Comparison of ENCODE assay signal across 37 cellular contexts in genomic region chr13:99930925-99931324, GRCh38. TPM values are rescaled to one million over a fixed set of nuclear protein-coding genes. Genes with fewer than 3 reads are reported as not detected.
"Had no signal": no experiment of that assay in that cellular context is flagged by ENCODE, and none has a peak within 500 bp of the region (broad histone marks: within the 10 kb centered on the region; RNA-seq: fewer than 3 reads in every experiment).

No MANE protein-coding gene starts in this region.

- H3K27me3 ChIP-seq: body of pancreas, cardiac muscle cell, colonic mucosa, hepatocyte, thyroid gland, upper lobe of left lung, vagina had no signal

- H3K79me2 ChIP-seq: hepatocyte had no signal

- FAIRE-seq: pancreas had no signal

- H3K36me3 ChIP-seq: adrenal gland, cardiac muscle cell, colonic mucosa, gastroesophageal sphincter, left ventricle myocardium inferior, pancreas, prostate gland, thyroid gland, upper lobe of left lung, vagina had no signal

- H3K27ac Mint-ChIP-seq: activated B cell treated with CpG ODN at 0.5 μM for 24 hours; activated CD8-positive, alpha-beta T cell treated with anti-CD3 and anti-CD28 coated beads for 36 hours; activated naive CD4-positive, alpha-beta T cell treated with anti-CD3 and anti-CD28 coated beads, Interleukin-2, amount 50 U/mL, for 24 hours; activated T-helper 17 cell treated with anti-CD3 and anti-CD28 coated beads, Interleukin-2, amount 50 U/mL, for 72 hours; stimulated activated memory B cell treated with anti-CD40 and anti-IgM and Interleukin-4, amounts not matched to agents 10 μg/mL and 1 μg/mL and 100 μg/mL, for 72 hours; stimulated activated naive CD8-positive, alpha-beta T cell treated with anti-CD3 and anti-CD28 coated beads, Interleukin-15, amount 100 ng/mL, for 72 hours had no signal

- H3K27ac ChIP-seq: adrenal gland, body of pancreas, cardiac muscle cell, colonic mucosa, dorsolateral prefrontal cortex, gastroesophageal sphincter, hepatocyte, left ventricle myocardium inferior, pancreas, prostate gland, thyroid gland, upper lobe of left lung, vagina had no signal

- H3K9me3 ChIP-seq: adrenal gland, body of pancreas, colonic mucosa, gastroesophageal sphincter, left ventricle myocardium inferior, mucosa of descending colon, pancreas, prostate gland, thyroid gland, upper lobe of left lung, vagina had no signal

- H3K36me3 Mint-ChIP-seq: activated naive CD4-positive, alpha-beta T cell treated with anti-CD3 and anti-CD28 coated beads, Interleukin-2, amount 50 U/mL, for 24 hours; stimulated activated memory B cell treated with anti-CD40 and anti-IgM and Interleukin-4, amounts not matched to agents 10 μg/mL and 1 μg/mL and 100 μg/mL, for 72 hours had no signal

- H3K9me3 Mint-ChIP-seq: activated B cell treated with CpG ODN at 0.5 μM for 24 hours; activated CD8-positive, alpha-beta T cell treated with anti-CD3 and anti-CD28 coated beads for 36 hours; activated naive CD4-positive, alpha-beta T cell treated with anti-CD3 and anti-CD28 coated beads, Interleukin-2, amount 50 U/mL, for 24 hours; activated T-cell treated with anti-CD3 and anti-CD28 coated beads, Interleukin-2, amount 50 U/mL, for 4 hours; activated T-helper 17 cell treated with anti-CD3 and anti-CD28 coated beads, Interleukin-2, amount 50 U/mL, for 72 hours; stimulated activated memory B cell treated with anti-CD40 and anti-IgM and Interleukin-4, amounts not matched to agents 10 μg/mL and 1 μg/mL and 100 μg/mL, for 72 hours; stimulated activated naive CD8-positive, alpha-beta T cell treated with anti-CD3 and anti-CD28 coated beads, Interleukin-15, amount 100 ng/mL, for 72 hours had no signal

- H3K4me2 ChIP-seq: hepatocyte, smooth muscle cell had no signal

- H3K4me1 Mint-ChIP-seq: activated B cell treated with CpG ODN at 0.5 μM for 24 hours; activated naive CD4-positive, alpha-beta T cell treated with anti-CD3 and anti-CD28 coated beads, Interleukin-2, amount 50 U/mL, for 24 hours; activated T-helper 17 cell treated with anti-CD3 and anti-CD28 coated beads, Interleukin-2, amount 50 U/mL, for 72 hours; stimulated activated memory B cell treated with anti-CD40 and anti-IgM and Interleukin-4, amounts not matched to agents 10 μg/mL and 1 μg/mL and 100 μg/mL, for 72 hours; stimulated activated naive CD8-positive, alpha-beta T cell treated with anti-CD3 and anti-CD28 coated beads, Interleukin-15, amount 100 ng/mL, for 72 hours had no signal

- H2AFZ ChIP-seq: hepatocyte had no signal

- DNase-seq: activated B cell treated with CpG ODN at 0.5 μM for 24 hours; activated CD4-positive, alpha-beta T cell treated with anti-CD3 and anti-CD28 coated beads, Interleukin-2, amount 50 U/mL, for 1 hour; activated CD8-positive, alpha-beta T cell treated with anti-CD3 and anti-CD28 coated beads for 36 hours; activated T-cell treated with anti-CD3 and anti-CD28 coated beads, Interleukin-2, amount 50 U/mL, for 4 hours; adrenal gland; aorta; body of pancreas; cerebellar nuclear complex; colonic mucosa; dorsolateral prefrontal cortex; effector memory CD4-positive, alpha-beta T cell; erythroblast; islet precursor cell; left ventricle myocardium inferior; mucosa of descending colon; nephron progenitor cell; nucleus accumbens; pancreas; retina; stimulated activated CD4-positive, alpha-beta T cell treated with anti-CD3 and anti-CD28 coated beads, Interleukin-1b, Interleukin-23, amount 100 ng/mL, for 48 hours; stimulated activated CD4-positive, alpha-beta T cell treated with anti-CD3 and anti-CD28 coated beads, Interleukin-4, amount 100 ng/mL, for 4 hours; stimulated activated CD8-positive, alpha-beta memory T cell treated with anti-CD3 and anti-CD28 coated beads, Interleukin-4, amount 100 ng/mL, for 48 hours; stimulated activated naive CD8-positive, alpha-beta T cell treated with anti-CD3 and anti-CD28 coated beads, Interleukin-15, amount 100 ng/mL, for 72 hours; T-helper 2 cell; thyroid gland; upper lobe of left lung had no signal

- H3K4me3 Mint-ChIP-seq: activated B cell treated with CpG ODN at 0.5 μM for 24 hours; activated CD8-positive, alpha-beta T cell treated with anti-CD3 and anti-CD28 coated beads for 36 hours; activated naive CD4-positive, alpha-beta T cell treated with anti-CD3 and anti-CD28 coated beads, Interleukin-2, amount 50 U/mL, for 24 hours; activated T-cell treated with anti-CD3 and anti-CD28 coated beads, Interleukin-2, amount 50 U/mL, for 4 hours; activated T-helper 17 cell treated with anti-CD3 and anti-CD28 coated beads, Interleukin-2, amount 50 U/mL, for 72 hours; nephron progenitor cell; stimulated activated memory B cell treated with anti-CD40 and anti-IgM and Interleukin-4, amounts not matched to agents 10 μg/mL and 1 μg/mL and 100 μg/mL, for 72 hours; stimulated activated naive CD8-positive, alpha-beta T cell treated with anti-CD3 and anti-CD28 coated beads, Interleukin-15, amount 100 ng/mL, for 72 hours had no signal

- H3K4me3 ChIP-seq: adrenal gland, body of pancreas, cardiac muscle cell, colonic mucosa, dorsolateral prefrontal cortex, gastroesophageal sphincter, hepatocyte, left ventricle myocardium inferior, lung, mucosa of descending colon, pancreas, prostate gland, smooth muscle cell, thyroid gland, upper lobe of left lung, vagina had no signal

- H3K4me1 ChIP-seq: adrenal gland, colonic mucosa, gastroesophageal sphincter, left ventricle myocardium inferior, pancreas, prostate gland, thyroid gland, upper lobe of left lung, vagina had no signal

- ATAC-seq: activated CD8-positive, alpha-beta T cell treated with anti-CD3 and anti-CD28 coated beads for 36 hours; activated T-cell treated with anti-CD3 and anti-CD28 coated beads, Interleukin-2, amount 50 U/mL, for 4 hours; activated T-helper 17 cell treated with anti-CD3 and anti-CD28 coated beads, Interleukin-2, amount 50 U/mL, for 72 hours; body of pancreas; gastroesophageal sphincter; mucosa of descending colon; pancreas; stimulated activated memory B cell treated with anti-CD40 and anti-IgM and Interleukin-4, amounts not matched to agents 10 μg/mL and 1 μg/mL and 100 μg/mL, for 72 hours; stimulated activated naive CD8-positive, alpha-beta T cell treated with anti-CD3 and anti-CD28 coated beads, Interleukin-15, amount 100 ng/mL, for 72 hours had no signal

RNA-seq across cellular contexts. Expression of gene ZIC5, which starts 40.6 kb away (rescaled TPM):
- total RNA-seq: activated B cell treated with CpG ODN at 0.5 μM for 24 hours; activated CD8-positive, alpha-beta T cell treated with anti-CD3 and anti-CD28 coated beads for 36 hours; activated T-cell treated with anti-CD3 and anti-CD28 coated beads, Interleukin-2, amount 50 U/mL, for 4 hours; aorta; body of pancreas; gastroesophageal sphincter; left ventricle myocardium inferior; lung; mesenteric fat pad; mucosa of descending colon; smooth muscle cell; thyroid gland; vagina had no signal
- polyA plus RNA-seq: adrenal gland, hepatocyte, lung, pancreas, smooth muscle cell had no signal

RNA-seq across cellular contexts. Expression of gene ZIC2, which starts 50.7 kb away (rescaled TPM):
- total RNA-seq: activated B cell treated with CpG ODN at 0.5 μM for 24 hours; activated CD8-positive, alpha-beta T cell treated with anti-CD3 and anti-CD28 coated beads for 36 hours; aorta; body of pancreas; gastroesophageal sphincter; left ventricle myocardium inferior; mesenteric fat pad; smooth muscle cell; thyroid gland; vagina had no signal
- polyA plus RNA-seq: adrenal gland, lung, pancreas, smooth muscle cell had no signal
